Comparison of ENCODE assay signal across 1 cellular context in the genomic region with DNA sequence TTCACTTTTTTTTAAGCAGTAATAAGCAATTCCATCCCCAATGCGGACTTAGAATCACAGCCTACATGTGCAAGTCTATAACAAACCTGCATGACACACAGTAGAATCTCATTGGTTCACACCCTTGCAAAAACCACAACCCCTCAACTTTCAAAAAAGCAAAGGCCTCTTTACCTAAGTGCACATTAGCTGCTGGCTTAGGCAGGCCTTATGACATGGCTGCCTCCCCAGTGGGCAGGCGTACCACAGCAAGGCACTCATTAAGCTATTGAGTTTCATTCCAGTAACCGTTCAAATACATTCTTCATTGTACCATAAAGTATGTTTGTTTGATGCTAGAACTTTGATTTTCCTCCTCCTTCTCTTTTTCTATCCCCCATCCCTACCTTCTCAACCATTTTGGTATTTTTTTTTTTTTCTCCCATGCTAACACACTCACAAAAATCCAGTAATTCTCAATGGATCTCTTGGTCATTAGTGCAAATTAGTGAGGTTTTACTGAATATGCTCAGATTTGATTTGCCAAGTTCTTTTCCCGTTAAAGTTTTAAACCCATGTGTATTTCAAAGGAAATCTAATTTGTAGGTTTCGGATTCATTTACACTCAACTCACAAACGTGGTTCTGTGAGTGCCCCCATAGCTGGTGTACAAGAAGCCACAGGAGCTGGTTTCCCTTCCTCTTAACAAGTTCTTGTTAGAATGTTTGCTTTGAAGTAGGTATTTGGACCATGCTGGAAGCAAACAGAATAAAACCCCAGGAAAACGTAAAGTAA.
TF ChIP-seq lines count a peak whose summit lies in the region.

No MANE protein-coding gene starts in this region.

TF ChIP-seq in GM12878, 131 proteins besides CTCF, POLR2A, EP300 and RAD21 (continued from another document):
- peak; percentile 20; the same call in 1 of the 2 replicates for TF ChIP-seq ZNF384 (IDR thresholded peaks at IDR 0.05; ENCODE audit: borderline replicate concordance, low read depth, low read length)
- no peak for TF ChIP-seq HDAC6 (IDR thresholded peaks at IDR 0.05; ENCODE audit: unreplicated experiment)
- TF ChIP-seq GATAD2B (conservative IDR thresholded peaks at IDR 0.05; ENCODE audit: low read depth) = 0 out of 2 replicates have a peak, but pooled peaks have one; percentile 25
- no peak for TF ChIP-seq STAT3 (IDR thresholded peaks at IDR 0.05; ENCODE audit: low read depth, low read length)
- no peak for TF ChIP-seq NRF1 (conservative IDR thresholded peaks at IDR 0.05; ENCODE audit: low read depth, low read length)
- no peak for TF ChIP-seq WRNIP1 (IDR thresholded peaks at IDR 0.05; ENCODE audit: borderline replicate concordance, low read depth, low read length)
- TF ChIP-seq ZBTB40 (IDR thresholded peaks at IDR 0.05; ENCODE audit: borderline replicate concordance) = no peak
- TF ChIP-seq KLF5 (IDR thresholded peaks at IDR 0.05; ENCODE audit: partially characterized antibody) = no peak
- TF ChIP-seq IKZF1 (conservative IDR thresholded peaks at IDR 0.05) = peak; percentile 90
- peak; percentile 76; the same call in 1 of the 2 replicates for TF ChIP-seq IRF4 (IDR thresholded peaks at IDR 0.05; ENCODE audit: low read depth, low read length)
- no peak for TF ChIP-seq SUZ12 (IDR thresholded peaks at IDR 0.05; ENCODE audit: unreplicated experiment)
- 0 out of 2 replicates have a peak, but pooled peaks have one; percentile 48 for TF ChIP-seq MTA3 (IDR thresholded peaks at IDR 0.05; ENCODE audit: borderline replicate concordance, low read length)
- TF ChIP-seq PRDM15 (CRISPR knock-in tag; IDR thresholded peaks at IDR 0.05) = no peak
- TF ChIP-seq MEF2A (IDR thresholded peaks at IDR 0.05; ENCODE audit: insufficient read depth, low read depth, low read length) = 0 out of 2 replicates have a peak, but pooled peaks have one; percentile 25
- no peak for TF ChIP-seq CEBPB (IDR thresholded peaks at IDR 0.05; ENCODE audit: borderline replicate concordance in 1 of 2, low read depth in 2 of 2, low read length in 2 of 2)
- TF ChIP-seq HDGF (IDR thresholded peaks at IDR 0.05) = no peak
- peak; percentile 75; the same call in 1 of the 2 replicates for TF ChIP-seq FOXM1 (IDR thresholded peaks at IDR 0.05; ENCODE audit: low read depth, low read length)
- no peak for TF ChIP-seq E2F8 (IDR thresholded peaks at IDR 0.05; ENCODE audit: low read depth, partially characterized antibody)
- TF ChIP-seq TAF1 (IDR thresholded peaks at IDR 0.05; ENCODE audit: borderline replicate concordance, low read depth, low read length) = no peak
- TF ChIP-seq MYB (IDR thresholded peaks at IDR 0.05; ENCODE audit: borderline replicate concordance, low read depth, low read length) = no peak
- TF ChIP-seq, protein P1, sequence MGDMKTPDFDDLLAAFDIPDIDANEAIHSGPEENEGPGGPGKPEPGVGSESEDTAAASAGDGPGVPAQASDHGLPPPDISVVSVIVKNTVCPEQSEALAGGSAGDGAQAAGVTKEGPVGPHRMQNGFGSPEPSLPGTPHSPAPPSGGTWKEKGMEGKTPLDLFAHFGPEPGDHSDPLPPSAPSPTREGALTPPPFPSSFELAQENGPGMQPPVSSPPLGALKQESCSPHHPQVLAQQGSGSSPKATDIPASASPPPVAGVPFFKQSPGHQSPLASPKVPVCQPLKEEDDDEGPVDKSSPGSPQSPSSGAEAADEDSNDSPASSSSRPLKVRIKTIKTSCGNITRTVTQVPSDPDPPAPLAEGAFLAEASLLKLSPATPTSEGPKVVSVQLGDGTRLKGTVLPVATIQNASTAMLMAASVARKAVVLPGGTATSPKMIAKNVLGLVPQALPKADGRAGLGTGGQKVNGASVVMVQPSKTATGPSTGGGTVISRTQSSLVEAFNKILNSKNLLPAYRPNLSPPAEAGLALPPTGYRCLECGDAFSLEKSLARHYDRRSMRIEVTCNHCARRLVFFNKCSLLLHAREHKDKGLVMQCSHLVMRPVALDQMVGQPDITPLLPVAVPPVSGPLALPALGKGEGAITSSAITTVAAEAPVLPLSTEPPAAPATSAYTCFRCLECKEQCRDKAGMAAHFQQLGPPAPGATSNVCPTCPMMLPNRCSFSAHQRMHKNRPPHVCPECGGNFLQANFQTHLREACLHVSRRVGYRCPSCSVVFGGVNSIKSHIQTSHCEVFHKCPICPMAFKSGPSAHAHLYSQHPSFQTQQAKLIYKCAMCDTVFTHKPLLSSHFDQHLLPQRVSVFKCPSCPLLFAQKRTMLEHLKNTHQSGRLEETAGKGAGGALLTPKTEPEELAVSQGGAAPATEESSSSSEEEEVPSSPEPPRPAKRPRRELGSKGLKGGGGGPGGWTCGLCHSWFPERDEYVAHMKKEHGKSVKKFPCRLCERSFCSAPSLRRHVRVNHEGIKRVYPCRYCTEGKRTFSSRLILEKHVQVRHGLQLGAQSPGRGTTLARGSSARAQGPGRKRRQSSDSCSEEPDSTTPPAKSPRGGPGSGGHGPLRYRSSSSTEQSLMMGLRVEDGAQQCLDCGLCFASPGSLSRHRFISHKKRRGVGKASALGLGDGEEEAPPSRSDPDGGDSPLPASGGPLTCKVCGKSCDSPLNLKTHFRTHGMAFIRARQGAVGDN (IDR thresholded peaks at IDR 0.05) = peak; percentile 28; the same call in 1 of the 2 replicates
- no peak for TF ChIP-seq EZH2 (IDR thresholded peaks at IDR 0.05; ENCODE audit: borderline replicate concordance, control insufficient read depth, low read depth, low read length)
- no peak for TF ChIP-seq NFXL1 (IDR thresholded peaks at IDR 0.05; ENCODE audit: borderline replicate concordance)
- TF ChIP-seq CEBPZ (IDR thresholded peaks at IDR 0.05; ENCODE audit: low read depth, low read length) = no peak
- TF ChIP-seq NR2C1 (IDR thresholded peaks at IDR 0.05) = no peak
- TF ChIP-seq MYC (IDR thresholded peaks at IDR 0.05; ENCODE audit: insufficient read depth, insufficient read length, insufficient replicate concordance, low read length, severe bottlenecking) = no peak
- TF ChIP-seq TARDBP (IDR thresholded peaks at IDR 0.05; ENCODE audit: borderline replicate concordance) = no peak
- no peak for TF ChIP-seq HCFC1 (IDR thresholded peaks at IDR 0.05; ENCODE audit: low read length)
- no peak for TF ChIP-seq SP1 (IDR thresholded peaks at IDR 0.05; ENCODE audit: low read depth, low read length)
